ENCODE assay signal across 1 cellular context in genomic region chr5:2147504-2148311, GRCh38.
A peak's percentile ranks its signal among the peaks of the same experiment; 100 is the strongest.
TF ChIP-seq lines count a peak whose summit lies in the region.

No MANE protein-coding gene starts in this region.

TF ChIP-seq in K562, 482 proteins besides CTCF, POLR2A, EP300 and RAD21:
- peak; percentile 80 for TF ChIP-seq PRDM10 (IDR thresholded peaks at IDR 0.05; ENCODE audit: partially characterized antibody)
- TF ChIP-seq RCOR1 (IDR thresholded peaks at IDR 0.05; ENCODE audit: borderline replicate concordance in 1 of 2, low read depth in 2 of 2, low read length in 2 of 2) = no peak
